In genomic region chr6:10429638-10430427, GRCh38 we compare ENCODE assay signal across 8 cellular contexts. TPM values are rescaled to one million over a fixed set of nuclear protein-coding genes. Genes with fewer than 3 reads are reported as not detected.
A peak's percentile ranks its signal among the peaks of the same experiment; 100 is the strongest.
DNase-seq lines count a peak whose midpoint lies in the region; ATAC-seq and TF ChIP-seq lines count a peak whose summit lies in the region.

No MANE protein-coding gene starts in this region.

- H3K4me3 Mint-ChIP-seq in activated B cell treated with CpG ODN at 0.5 μM for 24 hours (peak overlapping the region; percentile 20), type B pancreatic cell (peak overlapping the region; percentile 77)

- ATAC-seq in GM18508 (IDR thresholded peaks at IDR 0.05; ENCODE audit: insufficient read depth, unreplicated experiment) (peak; percentile 69), HG02938 (IDR thresholded peaks at IDR 0.05; ENCODE audit: unreplicated experiment) (peak; percentile 64), activated B cell treated with CpG ODN at 0.5 μM for 24 hours (ENCODE audit: low read depth) (peak; percentile 18)

- CTCF ChIA-PET in activated B cell treated with CpG ODN at 0.5 μM for 24 hours (lab: Charles Lee): interaction anchor here (0.8 to 1.6 kb wide), 4 partner anchors 174 to 1448 kb away, joined by 3 to 8 read pairs (median 3); no protein-coding TSS in a partner anchor

- H3K4me1 Mint-ChIP-seq in activated B cell treated with CpG ODN at 0.5 μM for 24 hours (peaks cover 22% of the 10 kb centered on the region), type B pancreatic cell (ENCODE audit: unreplicated experiment) (peaks cover 34% of the 10 kb centered on the region)

- TF ChIP-seq CTCF in activated B cell treated with CpG ODN at 0.5 μM for 24 hours (IDR thresholded peaks at IDR 0.05): no peak
- TF ChIP-seq CTCF in type B pancreatic cell (conservative IDR thresholded peaks at IDR 0.05): peak; percentile 80

- peaks cover 46% of the 10 kb centered on the region for H3K27me3 Mint-ChIP-seq in activated B cell treated with CpG ODN at 0.5 μM for 24 hours
- peaks cover 32% of the 10 kb centered on the region for H3K27me3 Mint-ChIP-seq in type B pancreatic cell

- H3K27ac Mint-ChIP-seq in activated B cell treated with CpG ODN at 0.5 μM for 24 hours: no peak overlapping the region
- peak overlapping the region; percentile 98 for H3K27ac Mint-ChIP-seq in type B pancreatic cell

- POLR2A ChIA-PET in activated B cell treated with CpG ODN at 0.5 μM for 24 hours (lab: Charles Lee): no interaction called here

- H3K9me3 Mint-ChIP-seq in activated B cell treated with CpG ODN at 0.5 μM for 24 hours (no peaks in the 10 kb centered on the region), type B pancreatic cell (no peaks in the 10 kb centered on the region)

- H3K36me3 Mint-ChIP-seq in activated B cell treated with CpG ODN at 0.5 μM for 24 hours (ENCODE audit: low read depth) (no peaks in the 10 kb centered on the region), type B pancreatic cell (no peaks in the 10 kb centered on the region)

- intact Hi-C loops in activated B cell treated with CpG ODN at 0.5 μM for 24 hours (cut with micrococcal nuclease): loop anchor here (10.0 kb wide), 1 partner anchor 395 kb away; no protein-coding TSS in a partner anchor

- DNase-seq in COLO668 (lab: John Stamatoyannopoulos, UW; ENCODE audit: unreplicated experiment) (peak; percentile 42), NCI-H2029 treated with DMSO at 0.1 percent for 48 hours (lab: John Stamatoyannopoulos, UW) (peak; percentile 81), activated B cell treated with CpG ODN at 0.5 μM for 24 hours (no peak), islet precursor cell (peak; percentile 64), type B pancreatic cell (ENCODE audit: extremely low spot score, unreplicated experiment) (no peak), GM19238 (ENCODE audit: insufficient read length, low spot score) (no peak)

RNA-seq across cellular contexts. Expression of gene TFAP2A, which starts 15.0 kb away (rescaled TPM):
- total RNA-seq in activated B cell treated with CpG ODN at 0.5 μM for 24 hours (not detected in 2 replicates), type B pancreatic cell (ENCODE audit: low replicate concordance) (66.6 and 143 TPM in 2 replicates)

Comparison
In these comparisons a context has a peak if more than half of its experiments do, and no peak if none do; other contexts are left out.
1. DNase-seq: peak in COLO668 (single experiment), NCI-H2029 treated with DMSO at 0.1 percent for 48 hours (single experiment) and islet precursor cell (single experiment); none in activated B cell treated with CpG ODN at 0.5 μM for 24 hours (single experiment), type B pancreatic cell (single experiment) and GM19238 (single experiment).
2. ATAC-seq: peak in every context shown above with its lines; median percentile 69 in GM18508; 64 in HG02938; 18 in activated B cell treated with CpG ODN at 0.5 μM for 24 hours.
3. RNA of gene TFAP2A, which starts 15.0 kb away (total RNA-seq): 66.6 to 143 TPM in type B pancreatic cell; not detected in activated B cell treated with CpG ODN at 0.5 μM for 24 hours; every median in the first group is over 10 times any median in the second.